ENCODE assay signal across 25 cellular contexts in genomic region chr10:52391927-52392602, GRCh38.
"Had no signal": no experiment of that assay in that cellular context is flagged by ENCODE, and none has a peak within 500 bp of the region (broad histone marks: within the 10 kb centered on the region; RNA-seq: fewer than 3 reads in every experiment).

No MANE protein-coding gene starts in this region.

- H3K27me3 Mint-ChIP-seq: activated CD4-positive, alpha-beta T cell treated with anti-CD3 and anti-CD28 coated beads, Interleukin-2, amount 10 ng/mL, durations not matched to agents 7 days and 5 days; activated CD8-positive, alpha-beta memory T cell treated with anti-CD3 and anti-CD28 coated beads, Interleukin-2, amount 10 ng/mL, durations not matched to agents 7 days and 5 days; activated CD8-positive, alpha-beta T cell treated with anti-CD3 and anti-CD28 coated beads for 36 hours; activated naive CD8-positive, alpha-beta T cell treated with anti-CD3 and anti-CD28 coated beads, Interleukin-2, amount 50 U/mL, for 24 hours; dendritic cell treated with granulocyte-macrophage colony-stimulating factor and Interleukin-4, amounts not matched to agents 40 ng/mL and 50 ng/mL, for 4 days; stimulated activated naive CD8-positive, alpha-beta T cell treated with anti-CD3 and anti-CD28 coated beads, Interleukin-15, Interleukin-2, amounts not matched to agents 100 ng/mL and 50 ng/mL, for 24 hours had no signal

- H3K9me3 Mint-ChIP-seq: activated CD4-positive, alpha-beta T cell treated with anti-CD3 and anti-CD28 coated beads, Interleukin-2, amount 10 ng/mL, durations not matched to agents 7 days and 5 days; activated naive CD8-positive, alpha-beta T cell treated with anti-CD3 and anti-CD28 coated beads, Interleukin-2, amount 50 U/mL, for 24 hours; activated T-helper 1 cell treated with anti-CD3 and anti-CD28 coated beads, Interleukin-12 subunit alpha, Interleukin-12 subunit beta, Interleukin-2, Interleukin-4 antibody, amounts not matched to agents 30 ng/mL and 10 ng/mL and 1 ng/mL, durations not matched to agents 14 hours and 24 hours and 36 hours; dendritic cell treated with granulocyte-macrophage colony-stimulating factor and Interleukin-4, amounts not matched to agents 40 ng/mL and 50 ng/mL, for 4 days had no signal

- H3K27ac Mint-ChIP-seq: activated CD4-positive, alpha-beta T cell treated with anti-CD3 and anti-CD28 coated beads, Interleukin-2, amount 10 ng/mL, durations not matched to agents 7 days and 5 days; activated CD8-positive, alpha-beta memory T cell treated with anti-CD3 and anti-CD28 coated beads, Interleukin-2, amount 10 ng/mL, durations not matched to agents 7 days and 5 days; activated CD8-positive, alpha-beta T cell treated with anti-CD3 and anti-CD28 coated beads for 36 hours; activated naive CD8-positive, alpha-beta T cell treated with anti-CD3 and anti-CD28 coated beads, Interleukin-2, amount 50 U/mL, for 24 hours; activated T-helper 1 cell treated with anti-CD3 and anti-CD28 coated beads, Interleukin-12 subunit alpha, Interleukin-12 subunit beta, Interleukin-2, Interleukin-4 antibody, amounts not matched to agents 30 ng/mL and 10 ng/mL and 1 ng/mL, durations not matched to agents 14 hours and 24 hours and 36 hours; dendritic cell treated with granulocyte-macrophage colony-stimulating factor and Interleukin-4, amounts not matched to agents 40 ng/mL and 50 ng/mL, for 4 days; mesothelial cell of epicardium; natural killer cell; stimulated activated naive CD8-positive, alpha-beta T cell treated with anti-CD3 and anti-CD28 coated beads, Interleukin-15, Interleukin-2, amounts not matched to agents 100 ng/mL and 50 ng/mL, for 24 hours had no signal

- H3K27me3 ChIP-seq: heart left ventricle, left lung, right atrium auricular region, thyroid gland had no signal

- H3K4me1 ChIP-seq: heart left ventricle, left lung, prostate gland, right atrium auricular region, thyroid gland had no signal

- DNase-seq: activated CD4-positive, alpha-beta T cell treated with anti-CD3 and anti-CD28 coated beads, Interleukin-2, amount 10 ng/mL, durations not matched to agents 7 days and 5 days; activated CD4-positive, CD25-positive, alpha-beta regulatory T cell treated with anti-CD3 and anti-CD28 coated beads, Interleukin-2, amount 50 U/mL, for 72 hours; activated CD8-positive, alpha-beta memory T cell treated with anti-CD3 and anti-CD28 coated beads, Interleukin-2, amount 10 ng/mL, durations not matched to agents 7 days and 5 days; activated CD8-positive, alpha-beta T cell treated with anti-CD3 and anti-CD28 coated beads for 36 hours; activated gamma-delta T cell; activated naive CD4-positive, alpha-beta T cell treated with anti-CD3 and anti-CD28 coated beads, Interleukin-2, amount 50 U/mL, for 16 hours; activated naive CD8-positive, alpha-beta T cell treated with anti-CD3 and anti-CD28 coated beads, Interleukin-2, amount 50 U/mL, for 24 hours; activated T-cell treated with anti-CD3 and anti-CD28 coated beads for 4 hours; effector CD4-positive, alpha-beta T cell; heart left ventricle; islet precursor cell; left lung; natural killer cell; stimulated activated CD4-positive, alpha-beta T cell treated with anti-CD3 and anti-CD28 coated beads, Interleukin-4, amount 100 ng/mL, for 4 hours; substantia nigra; T-helper 1 cell; thyroid gland; WERI-Rb-1 had no signal

- H3K4me3 ChIP-seq: heart left ventricle, left lung, prostate gland, right atrium auricular region, thyroid gland had no signal

- H3K4me1 Mint-ChIP-seq: activated CD4-positive, alpha-beta T cell treated with anti-CD3 and anti-CD28 coated beads, Interleukin-2, amount 10 ng/mL, durations not matched to agents 7 days and 5 days; activated CD8-positive, alpha-beta memory T cell treated with anti-CD3 and anti-CD28 coated beads, Interleukin-2, amount 10 ng/mL, durations not matched to agents 7 days and 5 days; activated naive CD8-positive, alpha-beta T cell treated with anti-CD3 and anti-CD28 coated beads, Interleukin-2, amount 50 U/mL, for 24 hours; natural killer cell had no signal

- FAIRE-seq: TTC549 had no signal

- H3K27ac ChIP-seq: heart left ventricle, left lung, prostate gland, right atrium auricular region, thyroid gland, WERI-Rb-1 had no signal

- ATAC-seq: activated CD8-positive, alpha-beta memory T cell treated with anti-CD3 and anti-CD28 coated beads, Interleukin-2, amount 10 ng/mL, durations not matched to agents 7 days and 5 days; activated CD8-positive, alpha-beta T cell treated with anti-CD3 and anti-CD28 coated beads for 36 hours; activated naive CD8-positive, alpha-beta T cell treated with anti-CD3 and anti-CD28 coated beads, Interleukin-2, amount 50 U/mL, for 24 hours; heart left ventricle; left lung; natural killer cell had no signal

- H3K36me3 ChIP-seq: heart left ventricle, left lung, prostate gland, right atrium auricular region, thyroid gland, WERI-Rb-1 had no signal

- H3K36me3 Mint-ChIP-seq: activated CD8-positive, alpha-beta memory T cell treated with anti-CD3 and anti-CD28 coated beads, Interleukin-2, amount 10 ng/mL, durations not matched to agents 7 days and 5 days; mesothelial cell of epicardium; natural killer cell had no signal

- H3K4me3 Mint-ChIP-seq: activated CD4-positive, alpha-beta T cell treated with anti-CD3 and anti-CD28 coated beads, Interleukin-2, amount 10 ng/mL, durations not matched to agents 7 days and 5 days; activated CD8-positive, alpha-beta memory T cell treated with anti-CD3 and anti-CD28 coated beads, Interleukin-2, amount 10 ng/mL, durations not matched to agents 7 days and 5 days; activated CD8-positive, alpha-beta T cell treated with anti-CD3 and anti-CD28 coated beads for 36 hours; activated naive CD8-positive, alpha-beta T cell treated with anti-CD3 and anti-CD28 coated beads, Interleukin-2, amount 50 U/mL, for 24 hours; activated T-helper 1 cell treated with anti-CD3 and anti-CD28 coated beads, Interleukin-12 subunit alpha, Interleukin-12 subunit beta, Interleukin-2, Interleukin-4 antibody, amounts not matched to agents 30 ng/mL and 10 ng/mL and 1 ng/mL, durations not matched to agents 14 hours and 24 hours and 36 hours; dendritic cell treated with granulocyte-macrophage colony-stimulating factor and Interleukin-4, amounts not matched to agents 40 ng/mL and 50 ng/mL, for 4 days; mesothelial cell of epicardium; natural killer cell; stimulated activated naive CD8-positive, alpha-beta T cell treated with anti-CD3 and anti-CD28 coated beads, Interleukin-15, Interleukin-2, amounts not matched to agents 100 ng/mL and 50 ng/mL, for 24 hours had no signal

- H3K9me3 ChIP-seq: heart left ventricle, left lung, prostate gland, right atrium auricular region, thyroid gland had no signal
